21 cellular contexts compared by ENCODE assay signal in the genomic region with DNA sequence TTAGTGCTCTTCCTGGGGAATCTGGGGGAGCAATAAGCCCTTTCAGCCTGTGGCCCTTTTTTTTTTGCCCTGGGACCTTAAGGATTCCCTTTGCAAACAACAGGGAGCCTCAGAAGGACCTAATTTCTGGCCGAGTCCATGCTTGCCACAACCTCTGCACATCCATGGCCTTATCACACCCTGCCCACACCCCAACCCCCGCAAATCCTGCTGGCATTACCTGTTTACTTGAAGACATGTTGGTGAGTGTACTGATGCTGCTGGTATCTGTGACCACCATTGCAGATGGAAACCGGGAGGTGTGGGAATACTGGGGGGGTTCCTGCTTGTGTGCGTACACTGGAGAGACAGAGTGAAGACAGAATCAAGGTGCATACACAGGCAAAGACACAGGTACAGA. TPM values are rescaled to one million over a fixed set of nuclear protein-coding genes. Genes with fewer than 3 reads are reported as not detected.
"Had no signal": no experiment of that assay in that cellular context is flagged by ENCODE, and none has a peak within 500 bp of the region (broad histone marks: within the 10 kb centered on the region; RNA-seq: fewer than 3 reads in every experiment).

No MANE protein-coding gene starts in this region.

- DNase-seq: activated CD4-positive, alpha-beta T cell treated with anti-CD3 and anti-CD28 coated beads, Interleukin-2, amount 10 ng/mL, durations not matched to agents 7 days and 5 days; activated naive CD4-positive, alpha-beta T cell; activated T-cell treated with anti-CD3 and anti-CD28 coated beads for 4 hours; aorta; effector CD8-positive, alpha-beta T cell; esophagus squamous epithelium; hippocampal formation; nephron progenitor cell; SK-N-SH; T-cell; testis had no signal

- FAIRE-seq: islet of Langerhans had no signal

- H3K4me3 ChIP-seq: esophagus squamous epithelium, lung, prostate gland, right atrium auricular region, skin epidermis, testis, upper lobe of left lung had no signal

- H3K9me3 ChIP-seq: esophagus squamous epithelium, prostate gland, SK-N-SH, testis, upper lobe of left lung had no signal

- H3K4me3 Mint-ChIP-seq: activated CD4-positive, alpha-beta T cell treated with anti-CD3 and anti-CD28 coated beads, Interleukin-2, amount 10 ng/mL, durations not matched to agents 7 days and 5 days; dendritic cell treated with granulocyte-macrophage colony-stimulating factor and Interleukin-4, amounts not matched to agents 40 ng/mL and 50 ng/mL, for 4 days; nephron progenitor cell; T-cell had no signal

- H3K36me3 ChIP-seq: esophagus squamous epithelium, prostate gland, right atrium auricular region had no signal

- H3K9me3 Mint-ChIP-seq: activated CD4-positive, alpha-beta T cell treated with anti-CD3 and anti-CD28 coated beads, Interleukin-2, amount 10 ng/mL, durations not matched to agents 7 days and 5 days; dendritic cell treated with granulocyte-macrophage colony-stimulating factor and Interleukin-4, amounts not matched to agents 40 ng/mL and 50 ng/mL, for 4 days had no signal

- ATAC-seq: T-cell had no signal

- H3K27ac ChIP-seq: esophagus squamous epithelium, prostate gland, right atrium auricular region, skin epidermis, testis, upper lobe of left lung had no signal

- H3K4me2 ChIP-seq: SK-N-SH had no signal

- H3K27me3 ChIP-seq: right atrium auricular region, testis, upper lobe of left lung had no signal

- H3K4me1 ChIP-seq: esophagus squamous epithelium, prostate gland, testis, upper lobe of left lung had no signal

- H3K9ac ChIP-seq: SK-N-SH had no signal

- H3K27ac Mint-ChIP-seq: activated CD4-positive, alpha-beta T cell treated with anti-CD3 and anti-CD28 coated beads, Interleukin-2, amount 10 ng/mL, durations not matched to agents 7 days and 5 days; dendritic cell treated with granulocyte-macrophage colony-stimulating factor and Interleukin-4, amounts not matched to agents 40 ng/mL and 50 ng/mL, for 4 days; nephron progenitor cell; T-cell had no signal

RNA-seq across cellular contexts. Expression of gene HNF1B, which starts 46.0 kb away (rescaled TPM):
- total RNA-seq: aorta, cerebellum, esophagus squamous epithelium, myocyte, osteoblast, right atrium auricular region had no signal
- polyA plus RNA-seq: SK-N-SH had no signal
